24 cellular contexts compared by ENCODE assay signal in the genomic region with DNA sequence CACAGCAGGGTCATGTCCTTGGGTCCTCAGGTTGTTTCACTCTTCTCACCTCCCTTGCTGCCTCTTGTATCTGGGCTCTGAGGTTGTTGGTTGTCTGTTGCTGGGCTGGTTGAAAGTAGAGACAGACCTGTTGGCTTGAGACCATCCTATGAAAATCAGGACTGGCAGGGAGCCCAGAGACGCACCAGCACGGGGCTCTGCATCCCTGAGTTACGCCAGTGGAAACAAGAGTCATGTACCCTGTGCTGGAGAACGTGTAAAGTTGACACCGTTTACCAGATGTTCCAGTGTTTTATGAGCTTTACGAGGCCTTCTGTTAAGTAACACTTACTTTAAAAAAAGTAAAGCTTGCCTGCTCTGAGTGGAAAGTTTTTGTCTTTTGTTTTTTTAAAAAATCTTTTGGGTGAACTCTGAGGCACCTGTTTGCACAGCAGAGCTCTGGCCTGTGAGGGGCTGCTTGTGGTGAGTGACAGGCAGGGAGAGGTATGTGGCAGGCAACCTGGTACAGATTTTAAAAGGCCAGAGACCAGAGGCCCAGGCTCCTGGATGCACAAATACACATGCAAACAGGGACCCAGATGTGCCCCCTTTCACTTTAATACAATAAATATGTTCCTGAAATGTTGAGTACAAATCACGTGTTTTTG.
DNase-seq lines count a peak whose midpoint lies in the region; ATAC-seq and TF ChIP-seq lines count a peak whose summit lies in the region.
"Had no signal": no experiment of that assay in that cellular context is flagged by ENCODE, and none has a peak within 500 bp of the region (broad histone marks: within the 10 kb centered on the region; RNA-seq: fewer than 3 reads in every experiment).

No MANE protein-coding gene starts in this region.

- no peak overlapping the region for H3K4me3 Mint-ChIP-seq in activated naive CD8-positive, alpha-beta T cell treated with anti-CD3 and anti-CD28 coated beads, Interleukin-2, amount 50 U/mL, for 24 hours
- H3K4me3 Mint-ChIP-seq: activated CD8-positive, alpha-beta T cell treated with anti-CD3 and anti-CD28 coated beads, Interleukin-2, amount 10 ng/mL, durations not matched to agents 7 days and 5 days; activated naive CD8-positive, alpha-beta T cell treated with anti-CD3 and anti-CD28 coated beads, Interleukin-2, amount 10 ng/mL, durations not matched to agents 7 days and 5 days; effector memory CD8-positive, alpha-beta T cell; neural crest cell; T-cell had no signal

- DNase-seq in DMS 273 treated with DMSO at 0.1 percent for 48 hours (lab: John Stamatoyannopoulos, UW) = peak; percentile 88
- peak; percentile 48 for DNase-seq in hepatocyte (ENCODE audit: low spot score)
- DNase-seq in NCI-H128 (lab: John Stamatoyannopoulos, UW; ENCODE audit: unreplicated experiment) = no peak
- no peak for DNase-seq in activated naive CD8-positive, alpha-beta T cell treated with anti-CD3 and anti-CD28 coated beads, Interleukin-2, amount 50 U/mL, for 24 hours
- DNase-seq: activated CD8-positive, alpha-beta T cell treated with anti-CD3 and anti-CD28 coated beads, Interleukin-2, amount 10 ng/mL, durations not matched to agents 7 days and 5 days; activated effector memory CD4-positive, alpha-beta T cell treated with Interleukin-2 at 50 U/mL for 16 hours; activated naive CD8-positive, alpha-beta T cell treated with anti-CD3 and anti-CD28 coated beads, Interleukin-2, amount 10 ng/mL, durations not matched to agents 7 days and 5 days; activated T-cell treated with anti-CD3 and anti-CD28 coated beads for 4 hours; BE2C; DMS79 treated with DMSO at 0.1 percent for 48 hours; effector memory CD8-positive, alpha-beta T cell; lower lobe of right lung; NCI-H1436 treated with DMSO at 0.1 percent for 48 hours; stimulated activated CD8-positive, alpha-beta memory T cell treated with anti-CD3 and anti-CD28 coated beads, Interleukin-4, amount 100 ng/mL, for 48 hours; T-cell; upper lobe of left lung had no signal

- H3K4me1 Mint-ChIP-seq in activated naive CD8-positive, alpha-beta T cell treated with anti-CD3 and anti-CD28 coated beads, Interleukin-2, amount 50 U/mL, for 24 hours = peaks cover 7% of the 10 kb centered on the region
- H3K4me1 Mint-ChIP-seq: activated naive CD8-positive, alpha-beta T cell treated with anti-CD3 and anti-CD28 coated beads, Interleukin-2, amount 10 ng/mL, durations not matched to agents 7 days and 5 days; neural crest cell had no signal

- no peak overlapping the region for H3K27ac Mint-ChIP-seq in activated naive CD8-positive, alpha-beta T cell treated with anti-CD3 and anti-CD28 coated beads, Interleukin-2, amount 50 U/mL, for 24 hours
- H3K27ac Mint-ChIP-seq: activated CD8-positive, alpha-beta T cell treated with anti-CD3 and anti-CD28 coated beads, Interleukin-2, amount 10 ng/mL, durations not matched to agents 7 days and 5 days; activated naive CD8-positive, alpha-beta T cell treated with anti-CD3 and anti-CD28 coated beads, Interleukin-2, amount 10 ng/mL, durations not matched to agents 7 days and 5 days; T-cell had no signal

- peaks cover 21% of the 10 kb centered on the region for H3K4me1 ChIP-seq in OCI-LY1 (ENCODE audit: insufficient read depth, low read length, severe bottlenecking)
- peaks cover 4% of the 10 kb centered on the region for H3K4me1 ChIP-seq in hepatocyte (ENCODE audit: insufficient read depth)
- peaks cover 9% of the 10 kb centered on the region for H3K4me1 ChIP-seq in rectal smooth muscle tissue (ENCODE audit: control insufficient read depth, insufficient read depth, low read length)
- H3K4me1 ChIP-seq: BE2C, lower lobe of right lung, SJSA1, upper lobe of left lung had no signal

- H2AFZ ChIP-seq in OCI-LY1 (ENCODE audit: low read length) (0 out of 2 replicates have a peak overlapping the region, but pooled peaks have one; percentile 27), hepatocyte (no peak overlapping the region)

- H3K9me3 ChIP-seq in OCI-LY1 (ENCODE audit: low read length) = no peaks in the 10 kb centered on the region
- H3K9me3 ChIP-seq in hepatocyte (ENCODE audit: low read depth) = no peaks in the 10 kb centered on the region
- H3K9me3 ChIP-seq: BE2C, lower lobe of right lung, SJSA1, upper lobe of left lung had no signal

- H3K27me3 Mint-ChIP-seq in activated naive CD8-positive, alpha-beta T cell treated with anti-CD3 and anti-CD28 coated beads, Interleukin-2, amount 50 U/mL, for 24 hours = no peaks in the 10 kb centered on the region
- H3K27me3 Mint-ChIP-seq: effector memory CD8-positive, alpha-beta T cell; T-cell had no signal

- H3K9ac ChIP-seq in OCI-LY1 (ENCODE audit: low read length) (peak overlapping the region; percentile 9; the same call in 1 of the 2 replicates), rectal smooth muscle tissue (ENCODE audit: low read length) (no peak overlapping the region)

- H3K27ac ChIP-seq in OCI-LY1 (ENCODE audit: low read depth, low read length, poor library complexity, severe bottlenecking) (peak overlapping the region; percentile 88), hepatocyte (no peak overlapping the region), rectal smooth muscle tissue (ENCODE audit: low read depth, low read length) (peak overlapping the region; percentile 84)
- H3K27ac ChIP-seq: coronary artery, lower lobe of right lung, SJSA1, upper lobe of left lung had no signal

- H3K4me3 ChIP-seq in OCI-LY1 (ENCODE audit: low read depth, low read length, poor library complexity, severe bottlenecking) = peak overlapping the region; percentile 26
- H3K4me3 ChIP-seq in hepatocyte = no peak overlapping the region
- no peak overlapping the region for H3K4me3 ChIP-seq in rectal smooth muscle tissue (ENCODE audit: low read length)
- H3K4me3 ChIP-seq: coronary artery, lower lobe of right lung, SJSA1, upper lobe of left lung had no signal

- H3K27me3 ChIP-seq in OCI-LY1 (ENCODE audit: insufficient read depth, low read length) = no peaks in the 10 kb centered on the region
- H3K27me3 ChIP-seq in hepatocyte = no peaks in the 10 kb centered on the region
- H3K27me3 ChIP-seq in rectal smooth muscle tissue (ENCODE audit: control insufficient read depth, insufficient read depth, low read length) = no peaks in the 10 kb centered on the region
- H3K27me3 ChIP-seq: BE2C, SJSA1, upper lobe of left lung had no signal

- no peaks in the 10 kb centered on the region for H3K9me2 ChIP-seq in OCI-LY1 (ENCODE audit: low read depth, low read length)
- no peaks in the 10 kb centered on the region for H3K9me2 ChIP-seq in hepatocyte (replicated peaks; ENCODE audit: insufficient read depth)

- H3K79me2 ChIP-seq in OCI-LY1 (ENCODE audit: insufficient read depth, low read length) (no peaks in the 10 kb centered on the region), hepatocyte (no peaks in the 10 kb centered on the region)

- ATAC-seq in HG02623 (IDR thresholded peaks at IDR 0.05; ENCODE audit: unreplicated experiment) (no peak), HG03442 (IDR thresholded peaks at IDR 0.05; ENCODE audit: unreplicated experiment) (no peak)
- ATAC-seq in activated naive CD8-positive, alpha-beta T cell treated with anti-CD3 and anti-CD28 coated beads, Interleukin-2, amount 50 U/mL, for 24 hours = no peak
- ATAC-seq: activated CD8-positive, alpha-beta T cell treated with anti-CD3 and anti-CD28 coated beads, Interleukin-2, amount 10 ng/mL, durations not matched to agents 7 days and 5 days; effector memory CD8-positive, alpha-beta T cell; esophagus mucosa; lower lobe of right lung; T-cell had no signal

- TF ChIP-seq CTCF in OCI-LY1 (IDR thresholded peaks at IDR 0.05; ENCODE audit: low read length) (no peak), hepatocyte (IDR thresholded peaks at IDR 0.05; ENCODE audit: poor library complexity) (no peak)

- 56% methylated on average over 7 of the region's 7 CpGs for WGBS in hepatocyte (ENCODE audit: low lambda C conversion rate, missing lambda C conversion rate)

- no peaks in the 10 kb centered on the region for H3K9me3 Mint-ChIP-seq in activated naive CD8-positive, alpha-beta T cell treated with anti-CD3 and anti-CD28 coated beads, Interleukin-2, amount 50 U/mL, for 24 hours
- H3K9me3 Mint-ChIP-seq: activated naive CD8-positive, alpha-beta T cell treated with anti-CD3 and anti-CD28 coated beads, Interleukin-2, amount 10 ng/mL, durations not matched to agents 7 days and 5 days; effector memory CD8-positive, alpha-beta T cell; neural crest cell; T-cell had no signal

- H3K4me2 ChIP-seq in OCI-LY1 (ENCODE audit: low read length) = peak overlapping the region; percentile 50
- no peak overlapping the region for H3K4me2 ChIP-seq in hepatocyte

- no peaks in the 10 kb centered on the region for H4K20me1 ChIP-seq in OCI-LY1 (ENCODE audit: insufficient read depth, low read length)
- no peaks in the 10 kb centered on the region for H4K20me1 ChIP-seq in hepatocyte (ENCODE audit: insufficient read depth, poor library complexity, severe bottlenecking)

- H3F3A ChIP-seq in OCI-LY1 (ENCODE audit: insufficient read depth, low read length) = no peaks in the 10 kb centered on the region

- no peaks in the 10 kb centered on the region for H3K36me3 Mint-ChIP-seq in activated naive CD8-positive, alpha-beta T cell treated with anti-CD3 and anti-CD28 coated beads, Interleukin-2, amount 50 U/mL, for 24 hours (ENCODE audit: low read depth)
- H3K36me3 Mint-ChIP-seq: activated naive CD8-positive, alpha-beta T cell treated with anti-CD3 and anti-CD28 coated beads, Interleukin-2, amount 10 ng/mL, durations not matched to agents 7 days and 5 days; T-cell had no signal

- H3K36me3 ChIP-seq in OCI-LY1 (ENCODE audit: insufficient read depth, low read length) (no peaks in the 10 kb centered on the region), hepatocyte (replicated peaks; ENCODE audit: insufficient read depth, low read depth) (no peaks in the 10 kb centered on the region), rectal smooth muscle tissue (ENCODE audit: control insufficient read depth, insufficient read depth, low read length) (no peaks in the 10 kb centered on the region)
- H3K36me3 ChIP-seq: BE2C, lower lobe of right lung, SJSA1, upper lobe of left lung had no signal

Comparison
In these comparisons a context has a peak if more than half of its experiments do, and no peak if none do; other contexts are left out.
1. DNase-seq: peak in DMS 273 treated with DMSO at 0.1 percent for 48 hours (single experiment) and hepatocyte (single experiment); none in NCI-H128 (single experiment) and activated naive CD8-positive, alpha-beta T cell treated with anti-CD3 and anti-CD28 coated beads, Interleukin-2, amount 50 U/mL, for 24 hours (single experiment).